ENCODE assay signal across 17 cellular contexts in the genomic region with DNA sequence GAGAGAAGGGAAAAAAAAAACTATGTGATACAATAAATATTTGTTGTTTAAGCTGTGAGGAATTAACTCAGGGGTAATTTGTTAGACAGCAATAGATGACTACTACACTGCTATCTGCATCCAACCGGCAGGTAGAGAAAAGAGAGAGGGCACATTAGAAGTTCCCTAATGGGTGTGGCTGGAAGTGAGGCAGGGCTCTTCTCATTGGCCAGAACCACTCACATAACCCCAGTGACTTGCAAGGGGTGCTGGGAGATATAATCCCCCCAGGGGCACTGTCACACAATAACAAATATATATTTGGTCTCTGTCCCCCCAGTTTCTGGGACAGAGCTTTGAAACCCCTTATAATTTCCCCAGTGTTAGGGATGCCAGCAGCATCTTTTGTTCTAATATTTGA. TPM values are rescaled to one million over a fixed set of nuclear protein-coding genes. Genes with fewer than 3 reads are reported as not detected.
DNase-seq lines count a peak whose midpoint lies in the region; ATAC-seq and TF ChIP-seq lines count a peak whose summit lies in the region.
"Had no signal": no experiment of that assay in that cellular context is flagged by ENCODE, and none has a peak within 500 bp of the region (broad histone marks: within the 10 kb centered on the region; RNA-seq: fewer than 3 reads in every experiment).

No MANE protein-coding gene starts in this region.

- H3K27ac Mint-ChIP-seq in Caco-2 (ENCODE audit: unreplicated experiment) (peak overlapping the region; percentile 26), memory B cell (no peak overlapping the region)

- no peaks in the 10 kb centered on the region for H3K79me2 ChIP-seq in OCI-LY7 (ENCODE audit: insufficient read depth, low read depth, low read length)

- H3K4me1 Mint-ChIP-seq in Caco-2 (ENCODE audit: low read depth, unreplicated experiment) (peaks cover 18% of the 10 kb centered on the region), memory B cell (peaks cover 9% of the 10 kb centered on the region)

- no peaks in the 10 kb centered on the region for H3K27me3 Mint-ChIP-seq in Caco-2 (ENCODE audit: insufficient read depth, unreplicated experiment)
- no peaks in the 10 kb centered on the region for H3K27me3 Mint-ChIP-seq in memory B cell

- peak overlapping the region; percentile 2; the same call in 1 of the 2 replicates for H3K4me2 ChIP-seq in OCI-LY7 (ENCODE audit: low read length)
- H3K4me2 ChIP-seq: SK-N-SH had no signal

- H3K36me3 Mint-ChIP-seq in Caco-2 (ENCODE audit: insufficient read depth, unreplicated experiment) (no peaks in the 10 kb centered on the region), memory B cell (no peaks in the 10 kb centered on the region)
- H3K36me3 Mint-ChIP-seq: CD14-positive monocyte had no signal

- H2AFZ ChIP-seq in OCI-LY7 (ENCODE audit: low read length): peak overlapping the region; percentile 44; the same call in 1 of the 2 replicates

- H4K20me1 ChIP-seq in OCI-LY7 (ENCODE audit: insufficient read depth, low read length): no peaks in the 10 kb centered on the region

- H3K4me1 ChIP-seq in Caco-2: peaks cover 23% of the 10 kb centered on the region
- peaks cover 10% of the 10 kb centered on the region for H3K4me1 ChIP-seq in OCI-LY7 (ENCODE audit: insufficient read depth, low read length, poor library complexity, severe bottlenecking)
- peaks cover 0 to 7% of the 10 kb centered on the region in 2 donors for H3K4me1 ChIP-seq in right atrium auricular region
- H3K4me1 ChIP-seq: HAP-1 had no signal

- POLR2A ChIA-PET in Caco-2 (lab: Charles Lee) (no interaction called here), OCI-LY7 (lab: Charles Lee) (interaction anchor here (0.6 kb wide), 1 partner anchor 45 kb away, joined by 3 read pairs; no protein-coding TSS in a partner anchor)

- H3K4me3 ChIP-seq in Caco-2 (ENCODE audit: low read depth, low read length) (no peak overlapping the region), GM12865 (ENCODE audit: low read depth, low read length) (no peak overlapping the region), OCI-LY7 (ENCODE audit: low read depth, low read length, poor library complexity, severe bottlenecking) (no peak overlapping the region), right atrium auricular region (no peak overlapping the region), dorsolateral prefrontal cortex (no peak overlapping the region)
- H3K4me3 ChIP-seq: HAP-1 had no signal

- CTCF ChIA-PET in Caco-2 (lab: Charles Lee): interaction anchor here (0.6 to 1.0 kb wide), 3 partner anchors 41 to 336 kb away, joined by 3 to 4 read pairs (median 3); no protein-coding TSS in a partner anchor
- CTCF ChIA-PET in OCI-LY7 (lab: Charles Lee; ENCODE audit: unreplicated experiment): no interaction called here

- H3K9me3 ChIP-seq in Caco-2 (no peaks in the 10 kb centered on the region), OCI-LY7 (ENCODE audit: low read length) (no peaks in the 10 kb centered on the region), right atrium auricular region (no peaks in the 10 kb centered on the region)
- H3K9me3 ChIP-seq: HAP-1, SK-N-SH had no signal

- intact Hi-C loops in Caco-2 (cut with micrococcal nuclease; ENCODE audit: unreplicated experiment): no loop called here
- intact Hi-C loops in OCI-LY7 (cut with micrococcal nuclease; ENCODE audit: unreplicated experiment): no loop called here
- intact Hi-C loops in dorsolateral prefrontal cortex (cut with DNase I): no loop called here

- H3K27me3 ChIP-seq in Caco-2 (replicated peaks; ENCODE audit: control insufficient read depth, insufficient read depth, low read length) (no peaks in the 10 kb centered on the region), right atrium auricular region (no peaks in the 10 kb centered on the region), dorsolateral prefrontal cortex (no peaks in the 10 kb centered on the region)

- H3K36me3 ChIP-seq in Caco-2 (ENCODE audit: control insufficient read depth, insufficient read depth, low read length): no peaks in the 10 kb centered on the region
- H3K36me3 ChIP-seq in OCI-LY7 (ENCODE audit: insufficient read depth, low read length): no peaks in the 10 kb centered on the region
- H3K36me3 ChIP-seq in right atrium auricular region: no peaks in the 10 kb centered on the region
- H3K36me3 ChIP-seq: HAP-1 had no signal

- no peak overlapping the region for H3K27ac ChIP-seq in OCI-LY7 (ENCODE audit: low read depth, low read length, poor library complexity, severe bottlenecking)
- no peak overlapping the region for H3K27ac ChIP-seq in right atrium auricular region
- H3K27ac ChIP-seq in dorsolateral prefrontal cortex: no peak overlapping the region
- H3K27ac ChIP-seq: HL-60 had no signal

- ATAC-seq in memory B cell (ENCODE audit: low read depth) (peak; percentile 45), GM19397 (IDR thresholded peaks at IDR 0.05; ENCODE audit: unreplicated experiment) (no peak)

- no peak overlapping the region for H3K4me3 Mint-ChIP-seq in Caco-2 (ENCODE audit: unreplicated experiment)
- H3K4me3 Mint-ChIP-seq in memory B cell: no peak overlapping the region
- H3K4me3 Mint-ChIP-seq: CD14-positive monocyte had no signal

- TF ChIP-seq CTCF in Caco-2 (IDR thresholded peaks at IDR 0.05; ENCODE audit: insufficient read depth in 1 of 2, low read depth in 1 of 2, low read length in 1 of 2, severe bottlenecking in 1 of 2, unreplicated experiment in 1 of 2) (no peak), GM12865 (IDR thresholded peaks at IDR 0.05; ENCODE audit: insufficient read depth, low read depth, low read length, missing control alignments) (no peak), OCI-LY7 (conservative IDR thresholded peaks at IDR 0.05; ENCODE audit: low read length) (no peak), right atrium auricular region (IDR thresholded peaks at IDR 0.05) (no peak), dorsolateral prefrontal cortex (IDR thresholded peaks at IDR 0.05 in 54 of 56, conservative IDR thresholded peaks at IDR 0.05 in 2 of 56; ENCODE audit: low read depth in 1 of 56, partially characterized antibody in 56 of 56) (no peak)

- H3K9me3 Mint-ChIP-seq in Caco-2 (ENCODE audit: unreplicated experiment) (no peaks in the 10 kb centered on the region), memory B cell (no peaks in the 10 kb centered on the region)
- H3K9me3 Mint-ChIP-seq: CD14-positive monocyte had no signal

- DNase-seq in Caco-2 (no peak), GM12865 (ENCODE audit: low read depth) (peak; percentile 23), OCI-LY7 (ENCODE audit: low spot score) (peak; percentile 58), memory B cell (ENCODE audit: low spot score in 2 of 2) (no peak), right atrium auricular region (ENCODE audit: low spot score) (no peak), dorsolateral prefrontal cortex (no peak), AML-193 (lab: John Stamatoyannopoulos, UW) (no peak)
- DNase-seq: NCI-H1048, NCI-H1436 treated with DMSO at 0.1 percent for 48 hours, NCI-H2029 treated with DMSO at 0.1 percent for 48 hours, NCI-H510A, SHP77, SK-N-SH had no signal

- BruUV-seq in Caco-2 (replicated peaks; lab: Mats Ljungman, UMichigan): no TSS peak
- no TSS peak for BruUV-seq in OCI-LY7 (replicated peaks; lab: Mats Ljungman, UMichigan)

- H3K9me2 ChIP-seq in OCI-LY7 (ENCODE audit: insufficient read depth, low read length): no peaks in the 10 kb centered on the region
- H3K9me2 ChIP-seq: SK-N-SH had no signal

RNA-seq across cellular contexts. Expression of a gene that starts 24.3 kb away (rescaled TPM):
- total RNA-seq in Caco-2 (2022) (1.9 and 3.0 TPM in 2 replicates), OCI-LY7 (2022) (not detected in 2 replicates), right atrium auricular region (not detected), dorsolateral prefrontal cortex (not detected)
- total RNA-seq in OCI-LY7 (2014; rRNA removed; shearing (Covaris generic)): not detected in 2 replicates

RNA-seq across cellular contexts. Expression of a gene that starts 27.2 kb away (rescaled TPM):
- total RNA-seq in Caco-2 (2022): 26.1 and 30.5 TPM in 2 replicates
- total RNA-seq in OCI-LY7 (2014; rRNA removed; shearing (Covaris generic)): 0.03 and 0.08 TPM in 2 replicates
- total RNA-seq in OCI-LY7 (2022): not detected in 2 replicates
- 1 to 10 TPM; 3.1 to 3.3 TPM for total RNA-seq in right atrium auricular region
- 10 to 100 TPM in 1 of 120 experiments, 1 to 10 TPM in 119; 1.8 to 11.1 (median 5.1) TPM for total RNA-seq in dorsolateral prefrontal cortex

RNA-seq across cellular contexts. Expression of a gene that starts 31.2 kb away (rescaled TPM):
- total RNA-seq in Caco-2 (2022) (106 and 109 TPM in 2 replicates), OCI-LY7 (2022) (35.9 and 53.0 TPM in 2 replicates), right atrium auricular region (10 to 100 TPM; 32.3 to 37.5 TPM), dorsolateral prefrontal cortex (10 to 100 TPM; 22.7 to 81.8 (median 38.3) TPM)
- 44.5 and 47.2 TPM in 2 replicates for total RNA-seq in OCI-LY7 (2014; rRNA removed; shearing (Covaris generic))

RNA-seq across cellular contexts. Expression of a gene that starts 32.9 kb away (rescaled TPM):
- total RNA-seq in Caco-2 (2022) (8.9 and 10.3 TPM in 2 replicates), OCI-LY7 (2022) (not detected in 2 replicates), right atrium auricular region (not detected), dorsolateral prefrontal cortex (1 to 10 TPM in 75 of 120 experiments, under 1 TPM in 40, not detected in 5; 0.31 to 9.5 (median 1.3) TPM)
- not detected in 2 replicates for total RNA-seq in OCI-LY7 (2014; rRNA removed; shearing (Covaris generic))

RNA-seq across cellular contexts. Expression of a gene that starts 39.2 kb away (rescaled TPM):
- total RNA-seq in Caco-2 (2022) (5.4 and 5.9 TPM in 2 replicates), OCI-LY7 (2022) (0.31 and 0.36 TPM in 2 replicates), right atrium auricular region (10 to 100 TPM; 13.6 to 22.9 TPM), dorsolateral prefrontal cortex (10 to 100 TPM in 40 of 120 experiments, 1 to 10 TPM in 80; 5.6 to 16.1 (median 8.9) TPM)
- 0.09 TPM in 1 of 2 replicates, not detected in the other for total RNA-seq in OCI-LY7 (2014; rRNA removed; shearing (Covaris generic))

Comparison
In these comparisons a context has a peak if more than half of its experiments do, and no peak if none do; other contexts are left out.
1. DNase-seq: peak in GM12865 (single experiment) and OCI-LY7 (single experiment); none in Caco-2 (0 of 2), memory B cell (0 of 2), right atrium auricular region (single experiment), dorsolateral prefrontal cortex (0 of 10) and AML-193 (0 of 2).